8 cellular contexts compared by ENCODE assay signal in genomic region chr4:40308528-40309122, GRCh38. TPM values are rescaled to one million over a fixed set of nuclear protein-coding genes. Genes with fewer than 3 reads are reported as not detected.
DNase-seq lines count a peak whose midpoint lies in the region; ATAC-seq, FAIRE-seq and TF ChIP-seq lines count a peak whose summit lies in the region.
"Had no signal": no experiment of that assay in that cellular context is flagged by ENCODE, and none has a peak within 500 bp of the region (broad histone marks: within the 10 kb centered on the region; RNA-seq: fewer than 3 reads in every experiment).

No MANE protein-coding gene starts in this region.

- POLR2A ChIA-PET in GM10248 (lab: Yijun Ruan, JAX) = interaction anchor here (1.9 kb wide), 1 partner anchor 8 kb away, joined by 7 read pairs; no protein-coding TSS in a partner anchor

- H3K27me3 Mint-ChIP-seq in brain = no peaks in the 10 kb centered on the region

- peaks cover 87% of the 10 kb centered on the region for H3K4me1 ChIP-seq in Loucy (ENCODE audit: insufficient read depth, low read length, poor library complexity, severe bottlenecking)
- H3K4me1 ChIP-seq in parathyroid adenoma = no peaks in the 10 kb centered on the region

- H3K36me3 Mint-ChIP-seq in brain = no peaks in the 10 kb centered on the region

- no peak for TF ChIP-seq CTCF in Loucy (conservative IDR thresholded peaks at IDR 0.05; ENCODE audit: low read length)
- TF ChIP-seq CTCF in brain (conservative IDR thresholded peaks at IDR 0.05) = no peak
- TF ChIP-seq CTCF in parathyroid adenoma (IDR thresholded peaks at IDR 0.05) = no peak
- TF ChIP-seq CTCF in GM10248 (IDR thresholded peaks at IDR 0.05; ENCODE audit: control extremely low read depth, extremely low read depth, low read depth, missing control alignments) = no peak

- peak overlapping the region; percentile 75 for H3K9ac ChIP-seq in Loucy (ENCODE audit: low read depth, low read length, poor library complexity, severe bottlenecking)
- no peak overlapping the region for H3K9ac ChIP-seq in parathyroid adenoma

- DNase-seq in GM12892 (ENCODE audit: insufficient read length) = no peak
- no peak for DNase-seq in GM10248 (ENCODE audit: extremely low spot score)
- no peak for DNase-seq in NCI-H2196 (lab: John Stamatoyannopoulos, UW; ENCODE audit: unreplicated experiment)
- DNase-seq: NCI-H2029 treated with DMSO at 0.1 percent for 48 hours had no signal

- CTCF ChIA-PET in GM10248 (lab: Yijun Ruan, JAX) = interaction anchor here (0.8 to 5.9 kb wide), 22 partner anchors 8 to 330 kb away, joined by 3 to 47 read pairs (median 4); partner anchors contain the start of gene N4BP2

- peak; percentile 17 for FAIRE-seq in GM12892 (lab: Jason Lieb, UNC)

- H3K9me2 ChIP-seq in Loucy (replicated peaks; ENCODE audit: low read depth, low read length) = no peaks in the 10 kb centered on the region

- no peaks in the 10 kb centered on the region for H4K20me1 ChIP-seq in Loucy (ENCODE audit: insufficient read depth, low read length, poor library complexity, severe bottlenecking)

- no peak for ATAC-seq in HG03571 (IDR thresholded peaks at IDR 0.05; ENCODE audit: unreplicated experiment)

- H3K79me2 ChIP-seq in Loucy (ENCODE audit: insufficient read depth, low read length) = peaks cover 41% of the 10 kb centered on the region
- H3K79me2 ChIP-seq in parathyroid adenoma = no peaks in the 10 kb centered on the region

- no peak for TF ChIP-seq POLR2A in GM12892 (IDR thresholded peaks at IDR 0.05; ENCODE audit: low read depth, low read length)

- H3K4me1 Mint-ChIP-seq in brain = peaks cover 66% of the 10 kb centered on the region

- H3K27me3 ChIP-seq in Loucy (ENCODE audit: insufficient read depth, low read length, poor library complexity, severe bottlenecking) (no peaks in the 10 kb centered on the region), parathyroid adenoma (ENCODE audit: control insufficient read depth, insufficient read depth, low read length) (no peaks in the 10 kb centered on the region)

- no peak overlapping the region for H3K27ac ChIP-seq in parathyroid adenoma

- H3K4me3 ChIP-seq in Loucy (ENCODE audit: low read length, poor library complexity, severe bottlenecking) = peak overlapping the region; percentile 65
- H3K4me3 ChIP-seq in parathyroid adenoma (ENCODE audit: low read depth, low read length) = no peak overlapping the region

- H3K4me2 ChIP-seq in Loucy (ENCODE audit: low read depth, low read length, poor library complexity, severe bottlenecking) = peak overlapping the region; percentile 77
- H3K4me2 ChIP-seq in parathyroid adenoma (ENCODE audit: low read length) = no peak overlapping the region

- H3K9me3 ChIP-seq in Loucy (ENCODE audit: insufficient read depth, low read depth, low read length) (peaks cover 5% of the 10 kb centered on the region; the same call in 1 of the 2 replicates), parathyroid adenoma (ENCODE audit: control insufficient read depth, low read length) (no peaks in the 10 kb centered on the region)

- H3K9me3 Mint-ChIP-seq in brain = peaks cover 0 to 10% (median 6%) of the 10 kb centered on the region in 5 experiments

- H3K36me3 ChIP-seq in Loucy (ENCODE audit: insufficient read depth, low read length) = no peaks in the 10 kb centered on the region
- H3K36me3 ChIP-seq in parathyroid adenoma (ENCODE audit: control insufficient read depth, insufficient read depth, low read length) = no peaks in the 10 kb centered on the region

- no peak overlapping the region for H3K4me3 Mint-ChIP-seq in brain

- no peak overlapping the region for H2AFZ ChIP-seq in Loucy (ENCODE audit: low read length)
- peak overlapping the region; percentile 42 for H2AFZ ChIP-seq in parathyroid adenoma

- peaks cover 38% of the 10 kb centered on the region for H3F3A ChIP-seq in Loucy (ENCODE audit: low read depth)

- peak overlapping the region in 3 of 5 experiments; percentile 89 to 95 (median 93) for H3K27ac Mint-ChIP-seq in brain

RNA-seq across cellular contexts. Expression of gene CHRNA9, which starts 26.5 kb away (rescaled TPM):
- polyA plus RNA-seq in GM12892 (2012; ENCODE audit: missing spikeins) = not detected
- polyA plus RNA-seq in brain (ENCODE audit: insufficient read depth, low read depth, low replicate concordance) = not detected
